ENCODE assay signal across 8 cellular contexts in the genomic region with DNA sequence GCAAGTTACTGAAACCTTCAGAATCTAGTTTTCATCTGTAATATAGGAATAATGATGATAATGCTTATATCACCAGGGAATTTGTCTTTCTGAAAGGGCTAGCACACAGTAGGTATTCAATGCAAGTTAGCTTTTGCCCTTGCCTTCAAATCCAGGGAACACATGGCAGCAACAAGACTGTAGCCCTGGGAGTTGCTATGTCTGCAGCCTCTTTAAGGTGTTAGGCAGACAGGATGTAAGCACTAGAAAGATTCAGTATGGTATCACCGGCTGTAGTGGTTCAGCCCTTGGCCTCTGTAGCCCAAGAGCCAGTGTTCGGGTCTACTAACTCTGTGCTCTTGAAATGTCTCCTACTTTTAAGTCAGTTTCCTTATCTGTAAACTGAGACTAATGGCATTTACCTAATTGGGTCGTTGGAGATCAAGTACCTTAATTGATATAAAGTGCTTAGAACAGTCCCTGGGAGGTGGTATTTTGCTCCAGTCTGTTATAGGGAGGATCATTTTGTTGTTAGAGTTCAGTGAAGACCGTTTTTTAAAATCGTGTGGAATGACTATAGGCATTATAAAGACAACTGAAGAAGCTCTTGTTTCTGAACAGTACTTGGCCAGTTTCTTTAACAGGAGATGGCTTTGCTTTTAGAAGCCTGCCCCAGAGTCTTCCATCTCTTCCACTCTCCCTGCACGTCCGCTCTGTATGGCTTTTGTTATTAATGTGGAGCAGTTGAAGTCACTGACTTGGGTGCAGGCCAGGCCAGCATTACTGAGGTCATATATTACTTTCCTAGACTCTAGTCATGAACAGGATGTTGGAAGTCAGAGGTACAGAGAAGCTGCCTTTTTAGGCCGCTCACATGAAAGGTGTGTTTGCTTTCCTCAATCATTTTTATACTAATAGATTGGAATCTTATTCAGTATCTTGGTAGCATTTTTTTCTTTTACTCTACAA. TPM values are rescaled to one million over a fixed set of nuclear protein-coding genes. Genes with fewer than 3 reads are reported as not detected.
DNase-seq lines count a peak whose midpoint lies in the region; ATAC-seq and TF ChIP-seq lines count a peak whose summit lies in the region.

No MANE protein-coding gene starts in this region.

- DNase-seq in AG08395 (ENCODE audit: low spot score) (peak; percentile 73), LHCN-M2 (ENCODE audit: low read depth) (peak; percentile 76), dedifferentiated amniotic fluid mesenchymal stem cell (ENCODE audit: extremely low spot score) (peak; percentile 57), midbrain (lab: John Stamatoyannopoulos, UW) (peak; percentile 51), vagina (ENCODE audit: extremely low spot score in 2 of 2) (no peak)
- DNase-seq in stimulated activated naive CD4-positive, alpha-beta T cell treated with Interleukin-2 at 50 U/mL for 16 hours (lab: John Stamatoyannopoulos, UW) = no peak

- no peak for TF ChIP-seq CTCF in vagina (IDR thresholded peaks at IDR 0.05)

- intact Hi-C loops in vagina (cut with DNase I) = no loop called here

- no peak overlapping the region for H3K4me3 ChIP-seq in vagina

- TF ChIP-seq POLR2A in vagina (IDR thresholded peaks at IDR 0.05) = no peak

- H3K27ac ChIP-seq in vagina = peak overlapping the region; percentile 74

- ATAC-seq in GM21381 (IDR thresholded peaks at IDR 0.05; ENCODE audit: unreplicated experiment) (peak; percentile 48), HG03196 (IDR thresholded peaks at IDR 0.05; ENCODE audit: unreplicated experiment) (no peak)

- no peaks in the 10 kb centered on the region for H3K36me3 ChIP-seq in vagina

- H3K4me1 ChIP-seq in vagina = peaks cover 80% of the 10 kb centered on the region

- H3K9me3 ChIP-seq in vagina = no peaks in the 10 kb centered on the region

- H3K27me3 ChIP-seq in vagina = no peaks in the 10 kb centered on the region

RNA-seq across cellular contexts. Expression of a gene that starts 44.8 kb away (rescaled TPM):
- total RNA-seq in LHCN-M2 (2014; rRNA removed) (3.6 and 5.9 TPM in 2 replicates), vagina (29.0 TPM)
- polyA plus RNA-seq in LHCN-M2 (2012) = 1.9 TPM

Comparison
In these comparisons a context has a peak if more than half of its experiments do, and no peak if none do; other contexts are left out.
1. DNase-seq: peak in AG08395 (single experiment), LHCN-M2 (single experiment), dedifferentiated amniotic fluid mesenchymal stem cell (single experiment) and midbrain (single experiment); none in vagina (0 of 2) and stimulated activated naive CD4-positive, alpha-beta T cell treated with Interleukin-2 at 50 U/mL for 16 hours (single experiment).